8 cellular contexts compared by ENCODE assay signal in the genomic region with DNA sequence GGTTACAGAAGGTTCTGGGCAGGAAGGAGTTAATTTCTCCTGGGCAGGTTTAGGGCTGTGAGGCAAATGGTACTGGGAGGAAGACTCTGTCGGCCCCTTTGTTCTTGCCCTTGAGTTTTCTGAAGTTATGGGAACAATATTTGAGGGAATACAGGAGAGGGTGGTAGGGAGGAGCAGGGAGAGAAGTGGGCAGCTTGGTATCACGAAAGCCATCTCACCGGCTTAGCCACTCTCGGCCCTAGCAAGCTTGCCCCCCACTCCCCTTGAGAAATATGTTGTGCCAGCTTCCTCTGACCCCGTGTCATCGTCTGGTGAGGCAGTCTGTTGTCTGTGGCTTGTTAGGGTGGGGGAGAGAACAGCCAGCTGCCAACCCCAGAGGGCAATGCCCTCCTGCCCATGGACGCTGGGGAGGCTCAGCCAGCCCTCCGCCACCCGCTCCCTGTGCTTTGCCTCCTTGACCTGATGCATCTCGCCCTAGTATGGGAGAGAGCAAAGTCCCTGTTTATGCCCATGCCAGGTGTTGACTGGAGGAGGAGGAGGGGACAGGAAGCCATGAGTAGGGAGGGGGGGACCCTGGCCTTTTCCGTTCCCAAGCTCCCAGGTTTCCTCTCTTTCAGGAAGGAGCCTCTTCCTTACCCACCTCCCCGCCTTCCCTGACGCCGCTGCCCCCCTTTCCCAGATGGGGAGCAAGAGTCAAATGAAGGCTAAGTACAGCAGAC. TPM values are rescaled to one million over a fixed set of nuclear protein-coding genes. Genes with fewer than 3 reads are reported as not detected.
A peak's percentile ranks its signal among the peaks of the same experiment; 100 is the strongest.
DNase-seq lines count a peak whose midpoint lies in the region; TF ChIP-seq lines count a peak whose summit lies in the region.

No MANE protein-coding gene starts in this region.

- H3K27me3 Mint-ChIP-seq in mesothelial cell of epicardium (ENCODE audit: low read depth) = peaks cover 23% of the 10 kb centered on the region

- H3K27ac Mint-ChIP-seq in mesothelial cell of epicardium = peak overlapping the region; percentile 100

- peaks cover 18% of the 10 kb centered on the region for H3K36me3 Mint-ChIP-seq in mesothelial cell of epicardium

- H3K4me3 ChIP-seq in LNCaP clone FGC (ENCODE audit: low read depth, low read length) = peak overlapping the region; percentile 88

- H3K4me3 Mint-ChIP-seq in mesothelial cell of epicardium = peak overlapping the region; percentile 84

- no peak for TF ChIP-seq CTCF in LNCaP clone FGC (IDR thresholded peaks at IDR 0.05; ENCODE audit: control insufficient read depth, extremely low read depth, insufficient read depth)
- TF ChIP-seq CTCF in mesothelial cell of epicardium (IDR thresholded peaks at IDR 0.05; ENCODE audit: unreplicated experiment) = no peak

- peaks cover 70% of the 10 kb centered on the region for H3K4me1 Mint-ChIP-seq in mesothelial cell of epicardium

- DNase-seq in Ammon's horn (ENCODE audit: low spot score) (peak; percentile 77), LNCaP clone FGC (ENCODE audit: low read depth) (no peak), dermis blood vessel endothelial cell (peak; percentile 95), mesothelial cell of epicardium (ENCODE audit: low spot score in 2 of 2, unreplicated experiment in 2 of 2) (peak in 1 of 2 experiments; percentile 45), ureter (ENCODE audit: low spot score) (peak; percentile 60), NCI-H1048 (lab: John Stamatoyannopoulos, UW) (no peak), NCI-H2171 (lab: John Stamatoyannopoulos, UW) (no peak)
- no peak for DNase-seq in stimulated activated CD4-positive, alpha-beta T cell treated with anti-CD3 and anti-CD28 coated beads, Interleukin-4, amount 100 ng/mL, for 1 hour

- H3K9me3 Mint-ChIP-seq in mesothelial cell of epicardium = no peaks in the 10 kb centered on the region

RNA-seq across cellular contexts. Expression of gene EFNA1, which starts 1.2 kb away (rescaled TPM):
- total RNA-seq in dermis blood vessel endothelial cell (119 and 138 TPM in 2 replicates), mesothelial cell of epicardium (92.4 to 94.8 TPM (median 93.1 TPM) in 3 replicates), ureter (111 TPM)

RNA-seq across cellular contexts. Expression of gene SLC50A1, which starts 6.7 kb away (rescaled TPM):
- total RNA-seq in dermis blood vessel endothelial cell (26.2 and 27.1 TPM in 2 replicates), mesothelial cell of epicardium (25.6 to 33.5 TPM (median 25.9 TPM) in 3 replicates), ureter (63.4 TPM)

RNA-seq across cellular contexts. Expression of gene DPM3, which starts 11.4 kb away (rescaled TPM):
- 16.1 and 41.4 TPM in 2 replicates for total RNA-seq in dermis blood vessel endothelial cell
- 49.7 to 60.9 TPM (median 54.1 TPM) in 3 replicates for total RNA-seq in mesothelial cell of epicardium
- total RNA-seq in ureter = 75.4 TPM

RNA-seq across cellular contexts. Expression of gene KRTCAP2, which starts 44.2 kb away (rescaled TPM):
- total RNA-seq in dermis blood vessel endothelial cell = 64.4 and 128 TPM in 2 replicates
- total RNA-seq in mesothelial cell of epicardium = 120 to 143 TPM (median 123 TPM) in 3 replicates
- total RNA-seq in ureter = 293 TPM

RNA-seq across cellular contexts. Expression of gene TRIM46, which starts 44.7 kb away (rescaled TPM):
- 4.1 and 4.7 TPM in 2 replicates for total RNA-seq in dermis blood vessel endothelial cell
- 5.7 to 6.6 TPM (median 6.3 TPM) in 3 replicates for total RNA-seq in mesothelial cell of epicardium
- total RNA-seq in ureter = 1.6 TPM

Comparison
In these comparisons a context has a peak if more than half of its experiments do, and no peak if none do; other contexts are left out.
1. DNase-seq: peak in Ammon's horn (single experiment), dermis blood vessel endothelial cell (single experiment) and ureter (single experiment); none in LNCaP clone FGC (single experiment), stimulated activated CD4-positive, alpha-beta T cell treated with anti-CD3 and anti-CD28 coated beads, Interleukin-4, amount 100 ng/mL, for 1 hour (single experiment), NCI-H1048 (single experiment) and NCI-H2171 (single experiment).